ENCODE assay signal across 21 cellular contexts in the genomic region with DNA sequence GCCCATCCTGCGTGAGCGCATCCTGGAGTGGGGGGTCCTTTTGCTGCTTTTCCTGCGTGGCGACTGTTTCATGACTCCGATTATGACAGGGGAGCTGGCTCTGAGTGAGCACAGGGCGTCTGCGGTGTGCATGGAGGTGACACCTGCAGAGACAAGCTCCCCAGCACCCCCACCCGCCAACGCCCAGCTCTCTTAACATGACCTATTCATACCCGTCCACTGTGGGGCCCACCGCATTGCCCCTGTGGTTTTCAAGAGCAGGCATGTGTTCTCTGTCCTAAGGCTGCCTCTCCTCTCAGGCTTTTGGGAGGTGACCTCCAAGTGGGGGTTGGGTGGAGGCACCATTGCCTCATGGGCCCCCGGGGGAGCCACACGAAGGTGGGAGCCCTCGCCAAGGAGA.
"Had no signal": no experiment of that assay in that cellular context is flagged by ENCODE, and none has a peak within 500 bp of the region (broad histone marks: within the 10 kb centered on the region; RNA-seq: fewer than 3 reads in every experiment).

No MANE protein-coding gene starts in this region.

- FAIRE-seq: endometrium, frontal cortex, islet of Langerhans had no signal

- H3K36me3 ChIP-seq: right atrium auricular region, suprapubic skin, tibial artery had no signal

- H3K4me1 ChIP-seq: parathyroid adenoma, right atrium auricular region, suprapubic skin, tibial artery had no signal

- DNase-seq: activated CD4-positive, alpha-beta T cell treated with anti-CD3 and anti-CD28 coated beads for 36 hours; activated CD4-positive, CD25-positive, alpha-beta regulatory T cell; activated CD8-positive, alpha-beta T cell treated with anti-CD3 and anti-CD28 coated beads, Interleukin-2, amount 10 ng/mL, durations not matched to agents 7 days and 5 days; activated effector memory CD4-positive, alpha-beta T cell treated with Interleukin-2 at 50 U/mL for 16 hours; activated naive CD4-positive, alpha-beta T cell treated with anti-CD3 and anti-CD28 coated beads for 36 hours; amniotic stem cell; left cardiac atrium; midbrain; naive thymus-derived CD4-positive, alpha-beta T cell; stimulated activated CD4-positive, alpha-beta T cell treated with anti-CD3 and anti-CD28 coated beads, Interleukin-15, amount 100 ng/mL, for 24 hours; stimulated activated CD4-positive, alpha-beta T cell treated with anti-CD3 and anti-CD28 coated beads, Interleukin-2, amount 100 ng/mL, for 24 hours; stimulated activated naive CD4-positive, alpha-beta T cell; tibial artery had no signal

- H3K9me3 Mint-ChIP-seq: activated naive CD4-positive, alpha-beta T cell treated with anti-CD3 and anti-CD28 coated beads for 36 hours; dendritic cell treated with granulocyte-macrophage colony-stimulating factor and Interleukin-4, amounts not matched to agents 40 ng/mL and 50 ng/mL, for 4 days had no signal

- H3K79me2 ChIP-seq: parathyroid adenoma had no signal

- H2AFZ ChIP-seq: parathyroid adenoma had no signal

- H3K27ac Mint-ChIP-seq: activated CD4-positive, alpha-beta T cell treated with anti-CD3 and anti-CD28 coated beads for 36 hours; activated CD8-positive, alpha-beta T cell treated with anti-CD3 and anti-CD28 coated beads, Interleukin-2, amount 10 ng/mL, durations not matched to agents 7 days and 5 days; activated naive CD4-positive, alpha-beta T cell treated with anti-CD3 and anti-CD28 coated beads for 36 hours; dendritic cell treated with granulocyte-macrophage colony-stimulating factor and Interleukin-4, amounts not matched to agents 40 ng/mL and 50 ng/mL, for 4 days; naive thymus-derived CD4-positive, alpha-beta T cell had no signal

- H3K27me3 Mint-ChIP-seq: activated CD4-positive, alpha-beta T cell treated with anti-CD3 and anti-CD28 coated beads for 36 hours; dendritic cell treated with granulocyte-macrophage colony-stimulating factor and Interleukin-4, amounts not matched to agents 40 ng/mL and 50 ng/mL, for 4 days had no signal

- H3K27ac ChIP-seq: epithelial cell of prostate, parathyroid adenoma, right atrium auricular region, suprapubic skin, tibial artery had no signal

- H3K4me3 Mint-ChIP-seq: activated CD4-positive, alpha-beta T cell treated with anti-CD3 and anti-CD28 coated beads for 36 hours; activated CD8-positive, alpha-beta T cell treated with anti-CD3 and anti-CD28 coated beads, Interleukin-2, amount 10 ng/mL, durations not matched to agents 7 days and 5 days; activated naive CD4-positive, alpha-beta T cell treated with anti-CD3 and anti-CD28 coated beads for 36 hours; dendritic cell treated with granulocyte-macrophage colony-stimulating factor and Interleukin-4, amounts not matched to agents 40 ng/mL and 50 ng/mL, for 4 days; naive thymus-derived CD4-positive, alpha-beta T cell had no signal

- H3K4me1 Mint-ChIP-seq: activated CD4-positive, alpha-beta T cell treated with anti-CD3 and anti-CD28 coated beads for 36 hours; naive thymus-derived CD4-positive, alpha-beta T cell had no signal

- H3K27me3 ChIP-seq: right atrium auricular region, tibial artery had no signal

- H3K4me3 ChIP-seq: right atrium auricular region, suprapubic skin, tibial artery had no signal

- H3K36me3 Mint-ChIP-seq: naive thymus-derived CD4-positive, alpha-beta T cell had no signal

- H3K9me3 ChIP-seq: right atrium auricular region, suprapubic skin, tibial artery had no signal

- ATAC-seq: activated CD4-positive, alpha-beta T cell treated with anti-CD3 and anti-CD28 coated beads for 36 hours; activated CD8-positive, alpha-beta T cell treated with anti-CD3 and anti-CD28 coated beads, Interleukin-2, amount 10 ng/mL, durations not matched to agents 7 days and 5 days; left cardiac atrium; naive thymus-derived CD4-positive, alpha-beta T cell had no signal

- H3K9ac ChIP-seq: parathyroid adenoma had no signal
